ENCODE assay signal across 26 cellular contexts in the genomic region with DNA sequence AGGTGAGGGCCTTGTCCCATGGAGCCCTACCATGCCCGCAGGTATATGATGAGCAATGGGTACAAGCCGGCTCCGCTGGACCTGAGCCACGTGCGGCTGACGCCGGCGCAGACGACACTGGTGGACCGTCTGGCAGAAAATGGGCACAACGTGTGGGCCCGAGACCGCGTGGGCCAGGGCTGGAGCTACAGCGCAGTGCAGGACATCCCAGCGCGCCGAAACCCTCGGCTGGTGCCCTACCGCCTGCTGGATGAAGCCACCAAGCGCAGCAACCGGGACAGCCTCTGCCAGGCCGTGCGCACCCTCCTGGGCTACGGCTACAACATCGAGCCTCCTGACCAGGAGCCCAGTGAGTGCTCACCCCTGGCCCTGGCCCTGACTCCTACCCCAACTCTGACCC. TPM values are rescaled to one million over a fixed set of nuclear protein-coding genes. Genes with fewer than 3 reads are reported as not detected.
"Had no signal": no experiment of that assay in that cellular context is flagged by ENCODE, and none has a peak within 500 bp of the region (broad histone marks: within the 10 kb centered on the region; RNA-seq: fewer than 3 reads in every experiment).

No MANE protein-coding gene starts in this region.

- H3K36me3 Mint-ChIP-seq: T-cell had no signal

- H3K4me3 ChIP-seq: K562 had no signal

- ATAC-seq: K562, T-cell had no signal

- H3K9me3 Mint-ChIP-seq: IgD-negative memory B cell, T-cell had no signal

- H3K4me3 Mint-ChIP-seq: IgD-negative memory B cell, T-cell had no signal

- H3K9me3 ChIP-seq: SK-N-SH had no signal

- H3K9me2 ChIP-seq: SK-N-SH had no signal

- H3K9ac ChIP-seq: KMS-11, SK-N-SH had no signal

- H3K27ac Mint-ChIP-seq: T-cell had no signal

- H3K4me1 Mint-ChIP-seq: IgD-negative memory B cell, T-cell had no signal

- H3K4me2 ChIP-seq: KMS-11, SK-N-SH had no signal

- H3K27ac ChIP-seq: HL-60, KMS-11, RWPE1 had no signal

- DNase-seq: Kasumi-1, MV-4-11, NCI-H1092, NCI-H1105 treated with DMSO at 0.1 percent for 48 hours, NCI-H1417 treated with DMSO at 0.1 percent for 48 hours, NCI-H146, NCI-H1694 treated with DMSO at 0.1 percent for 48 hours, NCI-H1930, NCI-H2081, NCI-H2107, NCI-H2227 treated with DMSO at 0.1 percent for 48 hours, NCI-H524, NCI-H526 treated with DMSO at 0.1 percent for 48 hours, NCI-H748 treated with DMSO at 0.1 percent for 48 hours, SHP77, SK-N-SH, SW 1271, T-cell had no signal

RNA-seq across cellular contexts. Expression of a gene that starts 40.0 kb away (rescaled TPM):
- total RNA-seq: MCF 10A, NCI-H460, SK-MEL-5 had no signal
- polyA plus RNA-seq: SK-N-SH had no signal
